1 cellular context compared by ENCODE assay signal in the genomic region with DNA sequence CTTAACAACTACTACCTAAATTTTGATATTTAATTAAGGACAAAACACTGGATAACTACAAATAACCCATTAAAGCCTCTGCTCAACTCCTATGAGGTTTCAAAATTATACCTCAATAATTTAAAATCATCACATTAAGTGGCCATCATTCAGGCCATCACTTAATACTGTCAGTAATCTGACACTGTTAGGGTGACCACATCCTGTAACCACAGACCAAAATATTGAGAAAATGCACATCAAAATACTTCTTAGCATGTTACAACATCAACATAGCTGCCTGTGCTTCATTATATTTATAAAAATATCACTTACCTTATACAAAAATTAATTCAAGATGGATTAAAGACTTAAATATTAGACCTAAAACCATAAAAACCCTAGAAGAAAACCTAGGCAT.
TF ChIP-seq lines count a peak whose summit lies in the region.

No MANE protein-coding gene starts in this region.

TF ChIP-seq in GM12878, 131 proteins besides CTCF, POLR2A, EP300 and RAD21 (continued from another document):
- peak; percentile 17 for TF ChIP-seq PBX3 (IDR thresholded peaks at IDR 0.05; ENCODE audit: insufficient replicate concordance, low read depth, low read length)
